In genomic region chr6:112362027-112362795, GRCh38 we compare ENCODE assay signal across 25 cellular contexts. TPM values are rescaled to one million over a fixed set of nuclear protein-coding genes. Genes with fewer than 3 reads are reported as not detected.
"Had no signal": no experiment of that assay in that cellular context is flagged by ENCODE, and none has a peak within 500 bp of the region (broad histone marks: within the 10 kb centered on the region; RNA-seq: fewer than 3 reads in every experiment).

No MANE protein-coding gene starts in this region.

- H3K4me1 ChIP-seq: ascending aorta, SJSA1 had no signal

- FAIRE-seq: RCC 7860 had no signal

- H3K27me3 ChIP-seq: ascending aorta, SJSA1 had no signal

- H3K4me3 ChIP-seq: ascending aorta, SJSA1 had no signal

- H3K27ac Mint-ChIP-seq: activated CD8-positive, alpha-beta T cell treated with anti-CD3 and anti-CD28 coated beads, Interleukin-2, amount 10 ng/mL, durations not matched to agents 7 days and 5 days; activated naive CD4-positive, alpha-beta T cell treated with anti-CD3 and anti-CD28 coated beads, Interleukin-2, amount 50 U/mL, for 72 hours; activated naive CD8-positive, alpha-beta T cell treated with anti-CD3 and anti-CD28 coated beads, Interleukin-2, amount 50 U/mL, for 24 hours; activated T-helper 1 cell treated with anti-CD3 and anti-CD28 coated beads, Interleukin-12 subunit alpha, Interleukin-12 subunit beta, Interleukin-2, Interleukin-4 antibody, amounts not matched to agents 30 ng/mL and 10 ng/mL and 1 ng/mL, durations not matched to agents 14 hours and 24 hours and 36 hours; brain; T-helper 1 cell treated with Interleukin-12 subunit alpha and Interleukin-12 subunit beta and Interleukin-4 antibody, amounts not matched to agents 30 μg/mL and 1 μg/mL, for 36 hours had no signal

- H3K36me3 ChIP-seq: ascending aorta, SJSA1 had no signal

- H3K4me3 Mint-ChIP-seq: activated CD8-positive, alpha-beta T cell treated with anti-CD3 and anti-CD28 coated beads, Interleukin-2, amount 10 ng/mL, durations not matched to agents 7 days and 5 days; activated naive CD8-positive, alpha-beta T cell treated with anti-CD3 and anti-CD28 coated beads, Interleukin-2, amount 50 U/mL, for 24 hours; activated T-helper 1 cell treated with anti-CD3 and anti-CD28 coated beads, Interleukin-12 subunit alpha, Interleukin-12 subunit beta, Interleukin-2, Interleukin-4 antibody, amounts not matched to agents 30 ng/mL and 10 ng/mL and 1 ng/mL, durations not matched to agents 14 hours and 24 hours and 36 hours; brain; T-helper 1 cell treated with Interleukin-12 subunit alpha and Interleukin-12 subunit beta and Interleukin-4 antibody, amounts not matched to agents 30 μg/mL and 1 μg/mL, for 36 hours had no signal

- H3K36me3 Mint-ChIP-seq: activated naive CD4-positive, alpha-beta T cell treated with anti-CD3 and anti-CD28 coated beads, Interleukin-2, amount 50 U/mL, for 72 hours; brain had no signal

- H3K27ac ChIP-seq: ascending aorta, SJSA1 had no signal

- DNase-seq: activated CD4-positive, alpha-beta T cell treated with anti-CD3 and anti-CD28 coated beads for 4 hours; activated CD4-positive, alpha-beta T cell treated with anti-CD3 and anti-CD28 coated beads, Interleukin-2, amount 50 U/mL, for 4 hours; activated CD8-positive, alpha-beta memory T cell treated with anti-CD3 and anti-CD28 coated beads, Interleukin-2, amount 50 U/mL, for 48 hours; activated CD8-positive, alpha-beta T cell treated with anti-CD3 and anti-CD28 coated beads, Interleukin-2, amount 10 ng/mL, durations not matched to agents 7 days and 5 days; activated effector memory CD4-positive, alpha-beta T cell treated with Interleukin-2 at 50 U/mL for 16 hours; activated naive CD4-positive, alpha-beta T cell treated with Interleukin-2 at 50 U/mL for 16 hours; activated naive CD8-positive, alpha-beta T cell treated with anti-CD3 and anti-CD28 coated beads, Interleukin-2, amount 50 U/mL, for 24 hours; activated T-cell treated with anti-CD3 and anti-CD28 coated beads, Interleukin-2, amount 50 U/mL, for 1 hour; amniotic stem cell; Kasumi-1; KBM-7; NCI-H1105 treated with DMSO at 0.1 percent for 48 hours; NCI-H1436 treated with DMSO at 0.1 percent for 48 hours; NCI-H187; NCI-H2081 treated with DMSO at 0.1 percent for 48 hours; NCI-H446; NCI-H524; SHP77 had no signal

- H3K27me3 Mint-ChIP-seq: activated naive CD8-positive, alpha-beta T cell treated with anti-CD3 and anti-CD28 coated beads, Interleukin-2, amount 50 U/mL, for 24 hours had no signal

- H3K9me3 Mint-ChIP-seq: activated naive CD4-positive, alpha-beta T cell treated with anti-CD3 and anti-CD28 coated beads, Interleukin-2, amount 50 U/mL, for 72 hours; activated naive CD8-positive, alpha-beta T cell treated with anti-CD3 and anti-CD28 coated beads, Interleukin-2, amount 50 U/mL, for 24 hours; activated T-helper 1 cell treated with anti-CD3 and anti-CD28 coated beads, Interleukin-12 subunit alpha, Interleukin-12 subunit beta, Interleukin-2, Interleukin-4 antibody, amounts not matched to agents 30 ng/mL and 10 ng/mL and 1 ng/mL, durations not matched to agents 14 hours and 24 hours and 36 hours; T-helper 1 cell treated with Interleukin-12 subunit alpha and Interleukin-12 subunit beta and Interleukin-4 antibody, amounts not matched to agents 30 μg/mL and 1 μg/mL, for 36 hours had no signal

- H3K9me3 ChIP-seq: ascending aorta, SJSA1 had no signal

RNA-seq across cellular contexts. Expression of gene RFPL4B, which starts 15.1 kb away (rescaled TPM):
- total RNA-seq: activated CD8-positive, alpha-beta T cell treated with anti-CD3 and anti-CD28 coated beads, Interleukin-2, amount 10 ng/mL, durations not matched to agents 7 days and 5 days; activated naive CD4-positive, alpha-beta T cell treated with anti-CD3 and anti-CD28 coated beads, Interleukin-2, amount 50 U/mL, for 72 hours; activated T-helper 1 cell treated with anti-CD3 and anti-CD28 coated beads, Interleukin-12 subunit alpha, Interleukin-12 subunit beta, Interleukin-2, Interleukin-4 antibody, amounts not matched to agents 30 ng/mL and 10 ng/mL and 1 ng/mL, durations not matched to agents 14 hours and 24 hours and 36 hours; ascending aorta; SJSA1 had no signal
